8 cellular contexts compared by ENCODE assay signal in the genomic region with DNA sequence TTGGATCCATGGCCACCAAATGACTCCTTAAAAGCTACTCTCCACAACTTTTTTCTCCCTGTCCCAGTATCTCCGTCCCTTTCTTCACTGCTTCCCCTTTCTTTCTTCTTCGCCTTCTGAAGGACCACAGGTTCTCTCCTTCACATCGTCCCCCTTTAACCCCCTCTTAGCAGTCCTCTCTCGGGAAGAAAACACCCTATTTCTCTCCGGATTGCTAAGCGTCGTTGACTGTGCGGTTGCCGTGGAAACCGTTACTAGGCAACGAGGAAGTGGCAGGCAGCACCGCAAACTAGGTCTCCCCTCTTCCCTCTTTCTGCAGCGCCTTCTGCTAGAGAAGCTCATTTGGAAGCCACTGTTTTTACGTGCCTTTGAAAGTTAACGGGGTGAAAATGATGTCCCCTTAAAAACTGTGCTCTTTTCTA. TPM values are rescaled to one million over a fixed set of nuclear protein-coding genes. Genes with fewer than 3 reads are reported as not detected.
DNase-seq lines count a peak whose midpoint lies in the region; ATAC-seq and TF ChIP-seq lines count a peak whose summit lies in the region.

Gene ENKUR (minus strand): TSS at position 232 of the 422 bp plus-strand sequence. CDS start 222 bp downstream, at position 10.

- 2% methylated on average over 15 of the region's 15 CpGs for WGBS in right cardiac atrium
- WGBS in prostate gland: 1% methylated on average over 15 of the region's 15 CpGs

- TF ChIP-seq CTCF in prostate gland (IDR thresholded peaks at IDR 0.05): no peak

- H3K4me1 ChIP-seq in right cardiac atrium (ENCODE audit: control insufficient read depth, insufficient read depth, low read length) (no peaks in the 10 kb centered on the region), prostate gland (replicated peaks) (no peaks in the 10 kb centered on the region)

- peak within 1 kb of the TSS; percentile 55 for H3K4me3 ChIP-seq in right cardiac atrium (ENCODE audit: low read length)
- peak within 1 kb of the TSS; percentile 52 to 57 for H3K4me3 ChIP-seq in prostate gland

- no peak for TF ChIP-seq POLR2A in prostate gland (IDR thresholded peaks at IDR 0.05)

- H3K27ac ChIP-seq in angular gyrus (ENCODE audit: low read depth, low read length) (peak within 1 kb of the TSS; percentile 95), right cardiac atrium (ENCODE audit: low read length) (peak within 1 kb of the TSS; percentile 88), prostate gland (peak within 1 kb of the TSS; percentile 86 to 89)

- ATAC-seq in GM18499 (IDR thresholded peaks at IDR 0.05; ENCODE audit: insufficient read depth, unreplicated experiment): peak; percentile 49
- ATAC-seq in HG02970 (IDR thresholded peaks at IDR 0.05; ENCODE audit: low FRiP score, unreplicated experiment): peak; percentile 69
- ATAC-seq in right cardiac atrium: peak; percentile 70 to 71

- no peaks in the 10 kb centered on the region for H3K36me3 ChIP-seq in prostate gland

- H3K9me3 ChIP-seq in right cardiac atrium (ENCODE audit: control insufficient read depth, low read length) (no peaks in the 10 kb centered on the region), prostate gland (no peaks in the 10 kb centered on the region)

- H3K27me3 ChIP-seq in right cardiac atrium (ENCODE audit: control insufficient read depth, insufficient read depth) (no peaks in the 10 kb centered on the region), prostate gland (replicated peaks; ENCODE audit: insufficient read depth) (no peaks in the 10 kb centered on the region)

- DNase-seq in NCI-H187 (lab: John Stamatoyannopoulos, UW): peak; percentile 64 to 90
- peak; percentile 79 to 95 (median 91) for DNase-seq in T-helper 2 cell
- peak; percentile 93 to 98 (median 95) for DNase-seq in right cardiac atrium
- peak; percentile 86 for DNase-seq in prostate gland (ENCODE audit: low spot score)
- DNase-seq in ureter (ENCODE audit: low spot score): peak; percentile 91

- intact Hi-C loops in right cardiac atrium (cut with DNase I) (no loop called here), prostate gland (cut with DNase I) (loop anchor here (5.0 kb wide), 2 partner anchors 64 to 294 kb away; partner anchors contain the start of genes ARHGAP21 and PRTFDC1)

RNA-seq across cellular contexts. Expression of gene ENKUR, which starts in this region (rescaled TPM):
- total RNA-seq in right cardiac atrium (not detected), prostate gland (under 1 TPM in 1 of 2 donors, not detected in 1; 0.62 TPM), ureter (not detected)
- not detected for polyA plus RNA-seq in right cardiac atrium

Comparison
In these comparisons a context has a peak if more than half of its experiments do, and no peak if none do; other contexts are left out.
1. Peak in every context shown above with its lines: DNase-seq, ATAC-seq, H3K4me3 ChIP-seq and H3K27ac ChIP-seq.
2. Peak in DNase-seq, ATAC-seq, H3K4me3 ChIP-seq and H3K27ac ChIP-seq in right cardiac atrium; RNA of the gene not detected or under 1 TPM.
3. Peak in DNase-seq, H3K4me3 ChIP-seq and H3K27ac ChIP-seq in prostate gland; RNA of the gene not detected or under 1 TPM.
4. Peak in DNase-seq in ureter; RNA of the gene not detected or under 1 TPM.